ENCODE assay signal across 8 cellular contexts in genomic region chr12:132597333-132598283, GRCh38. TPM values are rescaled to one million over a fixed set of nuclear protein-coding genes. Genes with fewer than 3 reads are reported as not detected.
A peak's percentile ranks its signal among the peaks of the same experiment; 100 is the strongest.
DNase-seq lines count a peak whose midpoint lies in the region; ATAC-seq and TF ChIP-seq lines count a peak whose summit lies in the region.

No MANE protein-coding gene starts in this region.

- peak overlapping the region; percentile 55 for H2AFZ ChIP-seq in mammary epithelial cell (ENCODE audit: low read depth, low read length)

- H3K4me1 ChIP-seq in mammary epithelial cell (ENCODE audit: insufficient read depth, low read length) (peaks cover 14% of the 10 kb centered on the region), mucosa of descending colon (ENCODE audit: low read depth) (peaks cover 20% of the 10 kb centered on the region)

- H3K79me2 ChIP-seq in mammary epithelial cell (ENCODE audit: insufficient read depth, low read length): no peaks in the 10 kb centered on the region

- dilution Hi-C loops in mammary epithelial cell (cut with HindIII; ENCODE audit: low sequenced_read_pairs): no loop called here

- no peak for ATAC-seq in mucosa of descending colon
- no peak for ATAC-seq in HG03196 (IDR thresholded peaks at IDR 0.05; ENCODE audit: unreplicated experiment)
- no peak for ATAC-seq in HG02970 (IDR thresholded peaks at IDR 0.05; ENCODE audit: low FRiP score, unreplicated experiment)
- no peak for ATAC-seq in HG02759 (IDR thresholded peaks at IDR 0.05; ENCODE audit: unreplicated experiment)

- no peaks in the 10 kb centered on the region for H3K27me3 ChIP-seq in mammary epithelial cell (ENCODE audit: insufficient read depth, low read length)

- WGBS in mammary epithelial cell (ENCODE audit: low coverage, missing lambda C conversion rate): 41% methylated on average over 2 of the region's 53 CpGs

- no peaks in the 10 kb centered on the region for H4K20me1 ChIP-seq in mammary epithelial cell (ENCODE audit: insufficient read depth, low read length)

- peak; percentile 37 for DNase-seq in DMS79 treated with DMSO at 0.1 percent for 48 hours (lab: John Stamatoyannopoulos, UW)
- no peak for DNase-seq in DMS79 (lab: John Stamatoyannopoulos, UW)
- peak; percentile 77 for DNase-seq in NCI-H2227 (lab: John Stamatoyannopoulos, UW; ENCODE audit: unreplicated experiment)
- peak; percentile 16 for DNase-seq in mammary epithelial cell
- peak in 2 of 3 donors; percentile 30 to 52 for DNase-seq in mucosa of descending colon

- H3K27ac ChIP-seq in mammary epithelial cell (ENCODE audit: insufficient read depth, low read depth, low read length): no peak overlapping the region

- peak overlapping the region in 1 of 3 experiments; percentile 27 for H3K4me3 ChIP-seq in mammary epithelial cell (replicated peaks in 1 of 3; ENCODE audit: insufficient read depth in 1 of 3, low read depth in 2 of 3, low read length in 3 of 3)
- H3K4me3 ChIP-seq in mucosa of descending colon: no peak overlapping the region

- H3K9me3 ChIP-seq in mammary epithelial cell (replicated peaks; ENCODE audit: insufficient read depth, low read length) (no peaks in the 10 kb centered on the region), mucosa of descending colon (no peaks in the 10 kb centered on the region)

- intact Hi-C loops in mammary epithelial cell (cut with micrococcal nuclease) (no loop called here), mucosa of descending colon (cut with DNase I, micrococcal nuclease) (no loop called here)

- CTCF ChIA-PET in mammary epithelial cell (lab: Charles Lee; ENCODE audit: low non-redundant PET): no interaction called here

- H3K9ac ChIP-seq in mammary epithelial cell (ENCODE audit: insufficient read depth, low read length): no peak overlapping the region

- no peak for TF ChIP-seq CTCF in mammary epithelial cell (conservative IDR thresholded peaks at IDR 0.05 in 1 of 2, IDR thresholded peaks at IDR 0.05 in 1 of 2; ENCODE audit: extremely low read depth in 1 of 2, insufficient read depth in 1 of 2, low read depth in 1 of 2, low read length in 2 of 2)
- no peak for TF ChIP-seq CTCF in mucosa of descending colon (IDR thresholded peaks at IDR 0.05)

- no peak overlapping the region for H3K4me2 ChIP-seq in mammary epithelial cell (ENCODE audit: insufficient read depth, low read depth, low read length)

- BruUV-seq in mammary epithelial cell (replicated peaks; lab: Mats Ljungman, UMichigan): no TSS peak

- in situ Hi-C loops in mammary epithelial cell (cut with MboI; ENCODE audit: low sequenced_read_pairs in 2 of 2): no loop called here

- H3K36me3 ChIP-seq in mammary epithelial cell (ENCODE audit: insufficient read depth, low read length): no peaks in the 10 kb centered on the region
- H3K36me3 ChIP-seq in mucosa of descending colon (ENCODE audit: low read depth): no peaks in the 10 kb centered on the region

RNA-seq across cellular contexts. Expression of gene LRCOL1, which starts 12.8 kb away (rescaled TPM):
- not detected for total RNA-seq in mammary epithelial cell
- not detected for polyA plus RNA-seq in mammary epithelial cell
- not detected for polyA minus RNA-seq in mammary epithelial cell
- total RNA-seq in mucosa of descending colon: not detected

RNA-seq across cellular contexts. Expression of gene P2RX2, which starts 21.0 kb away (rescaled TPM):
- total RNA-seq in mammary epithelial cell: not detected
- not detected for polyA plus RNA-seq in mammary epithelial cell
- polyA minus RNA-seq in mammary epithelial cell: not detected
- 1 to 10 TPM in 1 of 3 donors, under 1 TPM in 2; 0.19 to 1.4 (median 0.32) TPM for total RNA-seq in mucosa of descending colon
